ENCODE assay signal across 8 cellular contexts in genomic region chr17:60231234-60231633, GRCh38.
DNase-seq lines count a peak whose midpoint lies in the region; ATAC-seq, FAIRE-seq and TF ChIP-seq lines count a peak whose summit lies in the region.

No MANE protein-coding gene starts in this region.

- intact Hi-C loops in endothelial cell of umbilical vein (cut with micrococcal nuclease): loop anchor here (1.0 to 5.0 kb wide), 3 partner anchors 161 to 204 kb away; partner anchors contain the start of gene USP32
- intact Hi-C loops in aorta (cut with DNase I): no loop called here

- no peaks in the 10 kb centered on the region for H4K20me1 ChIP-seq in OCI-LY1 (ENCODE audit: insufficient read depth, low read length)
- no peaks in the 10 kb centered on the region for H4K20me1 ChIP-seq in endothelial cell of umbilical vein (replicated peaks; ENCODE audit: control insufficient read depth, extremely low read depth, insufficient read depth, low read length)

- H3K4me3 ChIP-seq in OCI-LY1 (ENCODE audit: low read depth, low read length, poor library complexity, severe bottlenecking): no peak overlapping the region
- H3K4me3 ChIP-seq in endothelial cell of umbilical vein (replicated peaks in 1 of 3; ENCODE audit: insufficient read depth in 1 of 3, low read depth in 1 of 3, low read length in 3 of 3): no peak overlapping the region
- no peak overlapping the region for H3K4me3 ChIP-seq in aorta (ENCODE audit: low read length in 2 of 2)

- H3K36me3 ChIP-seq in OCI-LY1 (ENCODE audit: insufficient read depth, low read length): no peaks in the 10 kb centered on the region
- peaks cover 0 to 3% of the 10 kb centered on the region in 2 experiments for H3K36me3 ChIP-seq in endothelial cell of umbilical vein (ENCODE audit: control insufficient read depth in 2 of 2, extremely low read depth in 1 of 2, insufficient read depth in 2 of 2, low read length in 2 of 2)
- H3K36me3 ChIP-seq in aorta (ENCODE audit: control insufficient read depth in 1 of 2, insufficient read depth in 2 of 2, low read length in 1 of 2): peaks cover 0 to 4% of the 10 kb centered on the region in 2 donors

- no peaks in the 10 kb centered on the region for H3F3A ChIP-seq in OCI-LY1 (ENCODE audit: insufficient read depth, low read length)

- no peaks in the 10 kb centered on the region for H3K9me1 ChIP-seq in endothelial cell of umbilical vein (replicated peaks; ENCODE audit: control insufficient read depth, extremely low read depth, insufficient read depth, low read length)

- H3K9me3 ChIP-seq in OCI-LY1 (ENCODE audit: low read length): no peaks in the 10 kb centered on the region
- H3K9me3 ChIP-seq in endothelial cell of umbilical vein (replicated peaks; ENCODE audit: control insufficient read depth, insufficient read depth, low read length): no peaks in the 10 kb centered on the region
- H3K9me3 ChIP-seq in aorta (ENCODE audit: control insufficient read depth, low read length): no peaks in the 10 kb centered on the region

- H2AFZ ChIP-seq in OCI-LY1 (ENCODE audit: low read length) (no peak overlapping the region), endothelial cell of umbilical vein (ENCODE audit: low read depth, low read length) (no peak overlapping the region)

- ATAC-seq in aorta (ENCODE audit: low FRiP score): no peak
- ATAC-seq in GM21360 (IDR thresholded peaks at IDR 0.05; ENCODE audit: unreplicated experiment): no peak

- POLR2A ChIA-PET in endothelial cell of umbilical vein (lab: Charles Lee): no interaction called here

- FAIRE-seq in A204.1 (lab: Jason Lieb, UNC): peak; percentile 73
- FAIRE-seq in endothelial cell of umbilical vein (lab: Jason Lieb, UNC): peak; percentile 46

- WGBS in aorta, 2 donors: 87 to 90% methylated on average over 4 of the region's 4 CpGs

- H3K4me2 ChIP-seq in OCI-LY1 (ENCODE audit: low read length): no peak overlapping the region
- no peak overlapping the region for H3K4me2 ChIP-seq in endothelial cell of umbilical vein (ENCODE audit: insufficient read depth, low read length)

- dilution Hi-C loops in endothelial cell of umbilical vein (cut with MboI; ENCODE audit: extremely low pct_ligation_motif_present, low sequenced_read_pairs): no loop called here

- H3K4me1 ChIP-seq in OCI-LY1 (ENCODE audit: insufficient read depth, low read length, severe bottlenecking) (no peaks in the 10 kb centered on the region), endothelial cell of umbilical vein (ENCODE audit: control insufficient read depth, extremely low read depth, insufficient read depth, low read length) (no peaks in the 10 kb centered on the region), aorta (ENCODE audit: control insufficient read depth in 1 of 2, insufficient read depth in 2 of 2, low read length in 2 of 2) (no peaks in the 10 kb centered on the region)

- DNase-seq in endothelial cell of umbilical vein (ENCODE audit: low read depth, low spot score) (peak; percentile 45), retina (peak; percentile 16), UCSD-AML1 (lab: John Stamatoyannopoulos, UW; ENCODE audit: unreplicated experiment) (no peak), aorta (no peak)

- CTCF ChIA-PET in endothelial cell of umbilical vein (lab: Charles Lee): interaction anchor here (0.6 to 3.7 kb wide), 54 partner anchors 9 to 410 kb away, joined by 3 to 37 read pairs (median 4); partner anchors contain the start of genes CA4, CHCT1 and USP32

- BruUV-seq in endothelial cell of umbilical vein (replicated peaks; lab: Mats Ljungman, UMichigan): no TSS peak

- H3K9ac ChIP-seq in OCI-LY1 (ENCODE audit: low read length) (no peak overlapping the region), endothelial cell of umbilical vein (replicated peaks; ENCODE audit: extremely low read depth, insufficient read depth, low read length) (no peak overlapping the region)

- TF ChIP-seq CTCF in GM12872 (IDR thresholded peaks at IDR 0.05; ENCODE audit: insufficient read depth, low read depth, low read length): peak; percentile 43
- TF ChIP-seq CTCF in OCI-LY1 (IDR thresholded peaks at IDR 0.05; ENCODE audit: low read length): peak; percentile 57
- TF ChIP-seq CTCF in endothelial cell of umbilical vein (IDR thresholded peaks at IDR 0.05; ENCODE audit: extremely low read depth in 1 of 2, insufficient read depth in 1 of 2, low read depth in 1 of 2, low read length in 2 of 2): peak; percentile 22 to 30

- no peak for TF ChIP-seq POLR2A in endothelial cell of umbilical vein (IDR thresholded peaks at IDR 0.05; ENCODE audit: low read depth, low read length)

- H3K27ac ChIP-seq in OCI-LY1 (ENCODE audit: low read depth, low read length, poor library complexity, severe bottlenecking): no peak overlapping the region
- no peak overlapping the region for H3K27ac ChIP-seq in endothelial cell of umbilical vein (ENCODE audit: insufficient read depth, low read depth, low read length)
- no peak overlapping the region for H3K27ac ChIP-seq in aorta (ENCODE audit: low read depth in 1 of 2, low read length in 2 of 2)

- H3K79me2 ChIP-seq in OCI-LY1 (ENCODE audit: insufficient read depth, low read length): no peaks in the 10 kb centered on the region
- no peaks in the 10 kb centered on the region for H3K79me2 ChIP-seq in endothelial cell of umbilical vein (ENCODE audit: control insufficient read depth, insufficient read depth, low read length)

- H3K9me2 ChIP-seq in OCI-LY1 (ENCODE audit: low read depth, low read length): no peaks in the 10 kb centered on the region

- H3K27me3 ChIP-seq in OCI-LY1 (ENCODE audit: insufficient read depth, low read length) (no peaks in the 10 kb centered on the region), endothelial cell of umbilical vein (ENCODE audit: control insufficient read depth in 2 of 2, insufficient read depth in 2 of 2, low read length in 2 of 2) (no peaks in the 10 kb centered on the region), aorta (ENCODE audit: control insufficient read depth in 1 of 2, insufficient read depth in 2 of 2, low read length in 1 of 2) (no peaks in the 10 kb centered on the region)

TF ChIP-seq in endothelial cell of umbilical vein, 7 proteins besides CTCF, POLR2A, EP300 and RAD21:
- TF ChIP-seq JUN (IDR thresholded peaks at IDR 0.05; ENCODE audit: borderline replicate concordance, insufficient read depth, insufficient read length, low read depth): no peak
- no peak for TF ChIP-seq MAX (IDR thresholded peaks at IDR 0.05; ENCODE audit: insufficient read depth, insufficient read length)
- TF ChIP-seq MYC (IDR thresholded peaks at IDR 0.05; ENCODE audit: low read depth, low read length): no peak
- TF ChIP-seq EZH2 (IDR thresholded peaks at IDR 0.05; ENCODE audit: borderline replicate concordance, low read depth, low read length, severe bottlenecking): no peak
- TF ChIP-seq POLR2AphosphoS5 (IDR thresholded peaks at IDR 0.05; ENCODE audit: insufficient read depth, low read depth, low read length): no peak
- no peak for TF ChIP-seq GATA2 (IDR thresholded peaks at IDR 0.05; ENCODE audit: insufficient read depth, insufficient read length, low read depth, low read length)
- TF ChIP-seq FOS (IDR thresholded peaks at IDR 0.05; ENCODE audit: borderline replicate concordance, insufficient read depth, low read length): no peak

Comparison
In these comparisons a context has a peak if more than half of its experiments do, and no peak if none do; other contexts are left out.
1. DNase-seq: peak in endothelial cell of umbilical vein (single experiment) and retina (single experiment); none in UCSD-AML1 (single experiment) and aorta (0 of 2).
2. Peak in every context shown above with its lines, with median percentiles within 50 percentile points of each other: CTCF ChIP-seq.